Comparison of ENCODE assay signal across 25 cellular contexts in genomic region chr12:44749566-44749965, GRCh38.
"Had no signal": no experiment of that assay in that cellular context is flagged by ENCODE, and none has a peak within 500 bp of the region (broad histone marks: within the 10 kb centered on the region; RNA-seq: fewer than 3 reads in every experiment).

No MANE protein-coding gene starts in this region.

- H3K4me3 Mint-ChIP-seq: activated CD4-positive, alpha-beta T cell treated with anti-CD3 and anti-CD28 coated beads for 36 hours; activated CD4-positive, alpha-beta T cell treated with anti-CD3 and anti-CD28 coated beads, Interleukin-2, amount 10 ng/mL, durations not matched to agents 7 days and 5 days; activated CD8-positive, alpha-beta T cell treated with anti-CD3 and anti-CD28 coated beads, Interleukin-2, amount 10 ng/mL, durations not matched to agents 7 days and 5 days; activated naive CD4-positive, alpha-beta T cell treated with anti-CD3 and anti-CD28 coated beads, Interleukin-2, amount 50 U/mL, for 24 hours; activated T-cell treated with anti-CD3 and anti-CD28 coated beads, Interleukin-2, amount 50 U/mL, for 24 hours; central memory CD8-positive, alpha-beta T cell; T-helper 1 cell treated with Interleukin-12 subunit alpha and Interleukin-12 subunit beta and Interleukin-4 antibody, amounts not matched to agents 30 μg/mL and 1 μg/mL, for 36 hours; T-helper 2 cell treated with Interferon-gamma antibody and Interleukin-4, amounts not matched to agents 5 μg/mL and 100 μg/mL, for 36 hours; WTC11 had no signal

- H3K27ac ChIP-seq: cardiac muscle cell, KMS-11, PC-9 had no signal

- ATAC-seq: activated CD4-positive, alpha-beta T cell treated with anti-CD3 and anti-CD28 coated beads for 36 hours; activated CD4-positive, CD25-positive, alpha-beta regulatory T cell treated with anti-CD3 and anti-CD28 coated beads, Interleukin-2, amount 50 U/mL, for 24 hours; activated CD8-positive, alpha-beta T cell treated with anti-CD3 and anti-CD28 coated beads, Interleukin-2, amount 10 ng/mL, durations not matched to agents 7 days and 5 days; WTC11 had no signal

- H3K36me3 ChIP-seq: cardiac muscle cell had no signal

- H3K4me3 ChIP-seq: cardiac muscle cell, PC-9 had no signal

- H3K4me2 ChIP-seq: KMS-11, PC-9 had no signal

- H3K9me3 Mint-ChIP-seq: activated CD4-positive, alpha-beta T cell treated with anti-CD3 and anti-CD28 coated beads, Interleukin-2, amount 10 ng/mL, durations not matched to agents 7 days and 5 days; activated naive CD4-positive, alpha-beta T cell treated with anti-CD3 and anti-CD28 coated beads, Interleukin-2, amount 50 U/mL, for 24 hours; activated T-helper 2 cell treated with anti-CD3 and anti-CD28 coated beads, Interferon-gamma antibody, Interleukin-2, Interleukin-4, amounts not matched to agents 10 μg/mL and 5 μg/mL and 100 μg/mL, durations not matched to agents 14 hours and 24 hours and 36 hours; central memory CD8-positive, alpha-beta T cell; T-helper 1 cell treated with Interleukin-12 subunit alpha and Interleukin-12 subunit beta and Interleukin-4 antibody, amounts not matched to agents 30 μg/mL and 1 μg/mL, for 36 hours; T-helper 2 cell treated with Interferon-gamma antibody and Interleukin-4, amounts not matched to agents 5 μg/mL and 100 μg/mL, for 36 hours had no signal

- DNase-seq: activated CD4-positive, alpha-beta T cell treated with anti-CD3 and anti-CD28 coated beads for 36 hours; activated CD4-positive, alpha-beta T cell treated with anti-CD3 and anti-CD28 coated beads, Interleukin-2, amount 10 ng/mL, durations not matched to agents 7 days and 5 days; activated CD4-positive, alpha-beta T cell treated with anti-CD3 and anti-CD28 coated beads, Interleukin-2, amount 50 U/mL, for 48 hours; activated CD8-positive, alpha-beta T cell treated with anti-CD3 and anti-CD28 coated beads, Interleukin-2, amount 10 ng/mL, durations not matched to agents 7 days and 5 days; activated gamma-delta T cell; activated naive CD4-positive, alpha-beta T cell treated with Interleukin-2 at 50 U/mL for 16 hours; activated T-cell treated with anti-CD3 and anti-CD28 coated beads, Interleukin-2, amount 50 U/mL, for 24 hours; amniotic stem cell; aorta; MM.1S; MV-4-11; NCI-H1417 treated with DMSO at 0.1 percent for 48 hours; NCI-H187 treated with DMSO at 0.1 percent for 48 hours; NK-92 treated with Interleukin-12 subunit alpha and Interleukin-12 subunit beta, amount 100 ng/mL, for 24 hours; PC-9; Right ventricle myocardium superior had no signal

- H2AFZ ChIP-seq: PC-9 had no signal

- H3K27me3 Mint-ChIP-seq: activated CD4-positive, alpha-beta T cell treated with anti-CD3 and anti-CD28 coated beads for 36 hours; activated CD4-positive, alpha-beta T cell treated with anti-CD3 and anti-CD28 coated beads, Interleukin-2, amount 10 ng/mL, durations not matched to agents 7 days and 5 days; activated naive CD4-positive, alpha-beta T cell treated with anti-CD3 and anti-CD28 coated beads, Interleukin-2, amount 50 U/mL, for 24 hours; activated T-cell treated with anti-CD3 and anti-CD28 coated beads, Interleukin-2, amount 50 U/mL, for 24 hours; central memory CD8-positive, alpha-beta T cell had no signal

- H3K9ac ChIP-seq: KMS-11 had no signal

- H3K27ac Mint-ChIP-seq: activated CD4-positive, alpha-beta T cell treated with anti-CD3 and anti-CD28 coated beads for 36 hours; activated CD4-positive, alpha-beta T cell treated with anti-CD3 and anti-CD28 coated beads, Interleukin-2, amount 10 ng/mL, durations not matched to agents 7 days and 5 days; activated CD8-positive, alpha-beta T cell treated with anti-CD3 and anti-CD28 coated beads, Interleukin-2, amount 10 ng/mL, durations not matched to agents 7 days and 5 days; activated naive CD4-positive, alpha-beta T cell treated with anti-CD3 and anti-CD28 coated beads, Interleukin-2, amount 50 U/mL, for 24 hours; activated T-cell treated with anti-CD3 and anti-CD28 coated beads, Interleukin-2, amount 50 U/mL, for 24 hours; activated T-helper 2 cell treated with anti-CD3 and anti-CD28 coated beads, Interferon-gamma antibody, Interleukin-2, Interleukin-4, amounts not matched to agents 10 μg/mL and 5 μg/mL and 100 μg/mL, durations not matched to agents 14 hours and 24 hours and 36 hours; T-helper 1 cell treated with Interleukin-12 subunit alpha and Interleukin-12 subunit beta and Interleukin-4 antibody, amounts not matched to agents 30 μg/mL and 1 μg/mL, for 36 hours; T-helper 2 cell treated with Interferon-gamma antibody and Interleukin-4, amounts not matched to agents 5 μg/mL and 100 μg/mL, for 36 hours; WTC11 had no signal

- H3K27me3 ChIP-seq: cardiac muscle cell had no signal

- H3K4me1 Mint-ChIP-seq: activated CD4-positive, alpha-beta T cell treated with anti-CD3 and anti-CD28 coated beads, Interleukin-2, amount 10 ng/mL, durations not matched to agents 7 days and 5 days; WTC11 had no signal
